Comparison of ENCODE assay signal across 26 cellular contexts in genomic region chr5:148452499-148453193, GRCh38.
"Had no signal": no experiment of that assay in that cellular context is flagged by ENCODE, and none has a peak within 500 bp of the region (broad histone marks: within the 10 kb centered on the region; RNA-seq: fewer than 3 reads in every experiment).

No MANE protein-coding gene starts in this region.

- H3K4me3 Mint-ChIP-seq: activated CD4-positive, alpha-beta memory T cell treated with anti-CD3 and anti-CD28 coated beads for 36 hours; activated naive CD4-positive, alpha-beta T cell treated with anti-CD3 and anti-CD28 coated beads for 36 hours; activated naive CD8-positive, alpha-beta T cell; activated T-cell treated with anti-CD3 and anti-CD28 coated beads, Interleukin-2, amount 50 U/mL, for 4 hours; brain; IgD-negative memory B cell; T-helper 1 cell treated with Interleukin-12 subunit alpha and Interleukin-12 subunit beta and Interleukin-4 antibody, amounts not matched to agents 30 μg/mL and 1 μg/mL, for 36 hours; WTC11 had no signal

- H3K36me3 ChIP-seq: cardiac muscle cell, Peyer's patch had no signal

- H3K36me3 Mint-ChIP-seq: activated CD4-positive, alpha-beta memory T cell treated with anti-CD3 and anti-CD28 coated beads for 36 hours; activated naive CD8-positive, alpha-beta T cell; brain; WTC11 had no signal

- H3K9me3 ChIP-seq: Peyer's patch had no signal

- H3K27ac Mint-ChIP-seq: activated CD4-positive, alpha-beta memory T cell treated with anti-CD3 and anti-CD28 coated beads for 36 hours; activated naive CD4-positive, alpha-beta T cell treated with anti-CD3 and anti-CD28 coated beads for 36 hours; activated naive CD8-positive, alpha-beta T cell; brain; IgD-negative memory B cell; T-helper 1 cell treated with Interleukin-12 subunit alpha and Interleukin-12 subunit beta and Interleukin-4 antibody, amounts not matched to agents 30 μg/mL and 1 μg/mL, for 36 hours; WTC11 had no signal

- H3K4me1 ChIP-seq: Peyer's patch had no signal

- H3K27ac ChIP-seq: Peyer's patch, RWPE1 had no signal

- H3K27me3 ChIP-seq: cardiac muscle cell, Peyer's patch had no signal

- H3K4me3 ChIP-seq: cardiac muscle cell, Peyer's patch had no signal

- ATAC-seq: activated T-cell treated with anti-CD3 and anti-CD28 coated beads, Interleukin-2, amount 50 U/mL, for 4 hours; WTC11 had no signal

- DNase-seq: activated CD4-positive, alpha-beta memory T cell treated with anti-CD3 and anti-CD28 coated beads for 36 hours; activated CD4-positive, alpha-beta T cell treated with anti-CD3 and anti-CD28 coated beads for 48 hours; activated CD4-positive, CD25-positive, alpha-beta regulatory T cell treated with anti-CD3 and anti-CD28 coated beads, Interleukin-2, amount 50 U/mL, for 72 hours; activated CD8-positive, alpha-beta memory T cell treated with anti-CD3 and anti-CD28 coated beads for 24 hours; activated effector memory CD4-positive, alpha-beta T cell treated with anti-CD3 and anti-CD28 coated beads, Interleukin-2, amount 50 U/mL, for 16 hours; activated naive CD4-positive, alpha-beta T cell treated with anti-CD3 and anti-CD28 coated beads for 36 hours; activated T-cell treated with anti-CD3 and anti-CD28 coated beads, Interleukin-2, amount 50 U/mL, for 4 hours; amygdala; KG1; NCI-H1092; NCI-H1417 treated with DMSO at 0.1 percent for 48 hours; NCI-H1694; NCI-H2029; NCI-H2107; NCI-H2171 treated with DMSO at 0.1 percent for 48 hours; NCI-H345; NCI-H510A; Peyer's patch; SHP77 treated with DMSO at 0.1 percent for 48 hours had no signal

- H3K9me3 Mint-ChIP-seq: activated CD4-positive, alpha-beta memory T cell treated with anti-CD3 and anti-CD28 coated beads for 36 hours; activated naive CD4-positive, alpha-beta T cell treated with anti-CD3 and anti-CD28 coated beads for 36 hours; activated T-cell treated with anti-CD3 and anti-CD28 coated beads, Interleukin-2, amount 50 U/mL, for 4 hours; brain; IgD-negative memory B cell; T-helper 1 cell treated with Interleukin-12 subunit alpha and Interleukin-12 subunit beta and Interleukin-4 antibody, amounts not matched to agents 30 μg/mL and 1 μg/mL, for 36 hours; WTC11 had no signal
